In the genomic region with DNA sequence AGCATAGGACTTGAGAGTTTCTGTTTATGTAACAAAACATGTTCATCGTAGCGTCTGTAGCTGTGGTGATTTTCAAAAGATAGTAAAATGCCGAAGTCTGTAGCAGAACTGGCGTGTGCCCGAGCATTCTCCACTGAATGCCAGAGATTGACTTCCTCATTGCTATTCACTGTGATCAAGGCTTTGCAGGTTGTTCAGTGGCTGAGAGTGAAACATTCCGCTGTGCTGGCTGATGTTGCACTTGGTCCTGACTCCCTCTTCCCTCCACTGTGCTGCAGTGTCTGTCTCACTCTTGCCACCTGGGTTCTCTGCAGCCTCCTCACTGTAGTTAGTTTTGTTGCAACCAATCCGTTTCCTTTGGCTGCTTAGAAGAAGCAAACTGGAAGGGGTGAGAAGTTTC, we compare ENCODE assay signal across 29 cellular contexts. TPM values are rescaled to one million over a fixed set of nuclear protein-coding genes. Genes with fewer than 3 reads are reported as not detected.
A peak's percentile ranks its signal among the peaks of the same experiment; 100 is the strongest.
DNase-seq lines count a peak whose midpoint lies in the region; ATAC-seq and TF ChIP-seq lines count a peak whose summit lies in the region.
"Had no signal": no experiment of that assay in that cellular context is flagged by ENCODE, and none has a peak within 500 bp of the region (broad histone marks: within the 10 kb centered on the region; RNA-seq: fewer than 3 reads in every experiment).

No MANE protein-coding gene starts in this region.

- H3K4me1 Mint-ChIP-seq in activated CD8-positive, alpha-beta memory T cell treated with anti-CD3 and anti-CD28 coated beads, Interleukin-2, amount 10 ng/mL, durations not matched to agents 7 days and 5 days: peaks cover 25% of the 10 kb centered on the region
- H3K4me1 Mint-ChIP-seq in central memory CD8-positive, alpha-beta T cell: peaks cover 11% of the 10 kb centered on the region
- H3K4me1 Mint-ChIP-seq: activated naive CD8-positive, alpha-beta T cell treated with anti-CD3 and anti-CD28 coated beads, Interleukin-2, amount 10 ng/mL, durations not matched to agents 7 days and 5 days; IgD-negative memory B cell; nephron had no signal

- CTCF ChIA-PET in activated CD8-positive, alpha-beta memory T cell treated with anti-CD3 and anti-CD28 coated beads, Interleukin-2, amount 10 ng/mL, durations not matched to agents 7 days and 5 days (lab: Charles Lee): no interaction called here

- H3K9me3 Mint-ChIP-seq in activated CD8-positive, alpha-beta memory T cell treated with anti-CD3 and anti-CD28 coated beads, Interleukin-2, amount 10 ng/mL, durations not matched to agents 7 days and 5 days (ENCODE audit: low read depth): no peaks in the 10 kb centered on the region
- H3K9me3 Mint-ChIP-seq in central memory CD8-positive, alpha-beta T cell: no peaks in the 10 kb centered on the region
- H3K9me3 Mint-ChIP-seq: activated naive CD8-positive, alpha-beta T cell treated with anti-CD3 and anti-CD28 coated beads, Interleukin-2, amount 10 ng/mL, durations not matched to agents 7 days and 5 days; HFFc6; IgD-negative memory B cell; nephron had no signal

- TF ChIP-seq CTCF in neutrophil (IDR thresholded peaks at IDR 0.05): no peak

- peak overlapping the region; percentile 16 for H3K27ac ChIP-seq in neutrophil
- H3K27ac ChIP-seq: A549, heart left ventricle, PC-9, psoas muscle had no signal

- no peak for TF ChIP-seq POLR2A in GM18505 (IDR thresholded peaks at IDR 0.05; ENCODE audit: borderline replicate concordance, extremely low read depth, insufficient read depth, insufficient read length)

- H3K9me3 ChIP-seq in neutrophil: no peaks in the 10 kb centered on the region
- H3K9me3 ChIP-seq: A549, BE2C, Caco-2, heart left ventricle, psoas muscle had no signal

- H3K4me1 ChIP-seq in neutrophil (ENCODE audit: control insufficient read depth in 1 of 2, insufficient read depth in 1 of 2, low read depth in 1 of 2, low read length in 1 of 2): no peaks in the 10 kb centered on the region
- H3K4me1 ChIP-seq: BE2C, psoas muscle had no signal

- DNase-seq in activated CD8-positive, alpha-beta memory T cell treated with anti-CD3 and anti-CD28 coated beads, Interleukin-2, amount 10 ng/mL, durations not matched to agents 7 days and 5 days: no peak
- no peak for DNase-seq in activated CD8-positive, alpha-beta memory T cell treated with anti-CD3 and anti-CD28 coated beads for 24 hours
- no peak for DNase-seq in central memory CD8-positive, alpha-beta T cell (ENCODE audit: low spot score in 2 of 2)
- no peak for DNase-seq in MV-4-11 (lab: John Stamatoyannopoulos, UW)
- no peak for DNase-seq in stimulated activated CD4-positive, alpha-beta T cell treated with anti-CD3 and anti-CD28 coated beads, Interleukin-15, amount 100 ng/mL, for 24 hours
- DNase-seq: activated CD4-positive, alpha-beta T cell treated with anti-CD3 and anti-CD28 coated beads for 4 hours; activated CD8-positive, alpha-beta memory T cell treated with anti-CD3 and anti-CD28 coated beads, Interleukin-2, amount 50 U/mL, for 4 hours; activated naive CD8-positive, alpha-beta T cell treated with anti-CD3 and anti-CD28 coated beads, Interleukin-2, amount 10 ng/mL, durations not matched to agents 7 days and 5 days; BE2C; Caco-2; DMS79; effector CD8-positive, alpha-beta T cell; erythroblast; heart left ventricle; HFFc6; left cardiac atrium; midbrain; NCI-H1417; NCI-H2107; NK-92 treated with Interleukin-12 subunit alpha and Interleukin-12 subunit beta, amount 100 ng/mL, for 24 hours; PC-9; psoas muscle; SHP77 had no signal

- no peaks in the 10 kb centered on the region for H3K27me3 Mint-ChIP-seq in activated CD8-positive, alpha-beta memory T cell treated with anti-CD3 and anti-CD28 coated beads, Interleukin-2, amount 10 ng/mL, durations not matched to agents 7 days and 5 days
- H3K27me3 Mint-ChIP-seq in central memory CD8-positive, alpha-beta T cell: no peaks in the 10 kb centered on the region
- H3K27me3 Mint-ChIP-seq: activated naive CD8-positive, alpha-beta T cell treated with anti-CD3 and anti-CD28 coated beads, Interleukin-2, amount 10 ng/mL, durations not matched to agents 7 days and 5 days; IgD-negative memory B cell had no signal

- no peak for ATAC-seq in activated CD8-positive, alpha-beta memory T cell treated with anti-CD3 and anti-CD28 coated beads, Interleukin-2, amount 10 ng/mL, durations not matched to agents 7 days and 5 days
- ATAC-seq in central memory CD8-positive, alpha-beta T cell (replicated peaks; ENCODE audit: extremely low read depth, poor library complexity, severe bottlenecking): no peak
- ATAC-seq in GM21576 (IDR thresholded peaks at IDR 0.05; ENCODE audit: unreplicated experiment) (no peak), GM18505 (IDR thresholded peaks at IDR 0.05; ENCODE audit: unreplicated experiment) (no peak)
- ATAC-seq: A549, psoas muscle had no signal

- H3K27me3 ChIP-seq in neutrophil: no peaks in the 10 kb centered on the region
- H3K27me3 ChIP-seq: BE2C, heart left ventricle had no signal

- no peak overlapping the region for H3K4me3 ChIP-seq in neutrophil (ENCODE audit: low read depth in 1 of 2, low read length in 1 of 2)
- H3K4me3 ChIP-seq: A549, heart left ventricle, PC-9, psoas muscle had no signal

- H3K4me3 Mint-ChIP-seq in activated CD8-positive, alpha-beta memory T cell treated with anti-CD3 and anti-CD28 coated beads, Interleukin-2, amount 10 ng/mL, durations not matched to agents 7 days and 5 days: no peak overlapping the region
- H3K4me3 Mint-ChIP-seq in central memory CD8-positive, alpha-beta T cell: no peak overlapping the region
- H3K4me3 Mint-ChIP-seq: activated naive CD8-positive, alpha-beta T cell treated with anti-CD3 and anti-CD28 coated beads, Interleukin-2, amount 10 ng/mL, durations not matched to agents 7 days and 5 days; HFFc6; IgD-negative memory B cell; nephron had no signal

- H3K36me3 ChIP-seq in neutrophil: peaks cover 93% of the 10 kb centered on the region

- H3K27ac Mint-ChIP-seq in activated CD8-positive, alpha-beta memory T cell treated with anti-CD3 and anti-CD28 coated beads, Interleukin-2, amount 10 ng/mL, durations not matched to agents 7 days and 5 days: peak overlapping the region; percentile 30
- peak overlapping the region; percentile 25 for H3K27ac Mint-ChIP-seq in central memory CD8-positive, alpha-beta T cell (ENCODE audit: low read depth)
- H3K27ac Mint-ChIP-seq: activated naive CD8-positive, alpha-beta T cell treated with anti-CD3 and anti-CD28 coated beads, Interleukin-2, amount 10 ng/mL, durations not matched to agents 7 days and 5 days; HFFc6; IgD-negative memory B cell; nephron had no signal

- peaks cover 50% of the 10 kb centered on the region for H3K36me3 Mint-ChIP-seq in activated CD8-positive, alpha-beta memory T cell treated with anti-CD3 and anti-CD28 coated beads, Interleukin-2, amount 10 ng/mL, durations not matched to agents 7 days and 5 days
- peaks cover 59% of the 10 kb centered on the region for H3K36me3 Mint-ChIP-seq in central memory CD8-positive, alpha-beta T cell (ENCODE audit: insufficient read depth)

RNA-seq across cellular contexts. Expression of gene FHIP2A, which starts 37.6 kb away (rescaled TPM):
- total RNA-seq in activated CD8-positive, alpha-beta memory T cell treated with anti-CD3 and anti-CD28 coated beads, Interleukin-2, amount 10 ng/mL, durations not matched to agents 7 days and 5 days: 10 to 100 TPM; 33.5 to 35.7 TPM
